Comparison of ENCODE assay signal across 7 cellular contexts in the genomic region with DNA sequence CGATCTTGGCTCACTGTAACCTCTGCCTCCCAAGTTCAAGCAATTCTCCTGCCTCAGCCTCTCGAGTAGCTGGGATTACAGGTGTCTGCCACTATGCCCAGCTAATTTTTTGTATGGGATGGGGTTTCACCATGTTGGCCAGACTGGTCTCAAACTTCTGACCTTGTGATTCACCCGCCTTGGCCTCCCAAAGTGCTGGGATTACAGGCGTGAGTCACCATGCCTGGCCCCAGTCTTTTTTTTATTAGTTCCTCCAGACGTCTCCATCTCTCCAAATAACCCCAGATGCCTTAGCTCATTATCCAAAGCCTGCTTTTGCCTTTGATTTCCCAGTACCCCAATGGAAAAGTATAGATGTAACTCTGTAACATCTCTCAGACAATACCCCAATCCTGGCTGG. TPM values are rescaled to one million over a fixed set of nuclear protein-coding genes. Genes with fewer than 3 reads are reported as not detected.
"Had no signal": no experiment of that assay in that cellular context is flagged by ENCODE, and none has a peak within 500 bp of the region (broad histone marks: within the 10 kb centered on the region; RNA-seq: fewer than 3 reads in every experiment).

No MANE protein-coding gene starts in this region.

RNA-seq across cellular contexts. Expression of gene MRO, which starts 37.4 kb away (rescaled TPM):
- total RNA-seq: activated CD4-positive, alpha-beta memory T cell treated with anti-CD3 and anti-CD28 coated beads for 36 hours; activated naive CD4-positive, alpha-beta T cell treated with anti-CD3 and anti-CD28 coated beads for 36 hours; activated naive CD8-positive, alpha-beta T cell treated with anti-CD3 and anti-CD28 coated beads, Interleukin-2, amount 10 ng/mL, durations not matched to agents 7 days and 5 days; cardiac muscle cell; foreskin keratinocyte; kidney epithelial cell had no signal
- polyA plus RNA-seq: cardiac muscle cell, foreskin keratinocyte, neural cell had no signal
